ENCODE assay signal across 25 cellular contexts in the genomic region with DNA sequence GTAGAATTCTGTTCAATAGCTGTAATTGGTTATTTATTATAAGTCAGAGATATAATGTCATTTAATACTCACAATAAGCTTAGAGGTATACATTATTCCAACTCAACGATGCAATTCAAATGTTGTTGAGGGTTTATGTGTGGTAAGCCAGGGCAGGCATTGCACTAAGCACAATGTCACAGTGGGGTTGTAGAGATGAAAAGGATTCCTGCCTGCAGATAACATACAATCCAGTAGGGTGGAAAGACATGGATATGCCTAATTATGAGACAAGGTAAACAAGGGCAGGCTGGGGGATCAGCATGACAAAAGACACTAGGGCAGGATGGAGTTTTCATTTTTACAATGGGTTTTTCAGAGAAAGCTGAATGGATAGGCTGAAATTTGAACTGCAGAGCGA.
"Had no signal": no experiment of that assay in that cellular context is flagged by ENCODE, and none has a peak within 500 bp of the region (broad histone marks: within the 10 kb centered on the region; RNA-seq: fewer than 3 reads in every experiment).

No MANE protein-coding gene starts in this region.

- H3K4me3 ChIP-seq: left ventricle myocardium inferior, lung, right atrium auricular region, right lobe of liver, smooth muscle cell, tibial nerve, uterus had no signal

- H3K4me3 Mint-ChIP-seq: naive thymus-derived CD8-positive, alpha-beta T cell; nephron; neural crest cell; stimulated activated memory B cell treated with anti-CD40 and anti-IgM and Interleukin-4, amounts not matched to agents 10 μg/mL and 1 μg/mL and 100 μg/mL, for 72 hours; stimulated activated naive CD8-positive, alpha-beta T cell treated with anti-CD3 and anti-CD28 coated beads, Interleukin-15, amount 100 ng/mL, for 72 hours; type B pancreatic cell had no signal

- H3K9me3 ChIP-seq: neutrophil, right lobe of liver, tibial nerve, uterus had no signal

- H3K27me3 ChIP-seq: neutrophil, right atrium auricular region, right lobe of liver, tibial nerve, uterus had no signal

- H3K36me3 Mint-ChIP-seq: naive thymus-derived CD8-positive, alpha-beta T cell; stimulated activated memory B cell treated with anti-CD40 and anti-IgM and Interleukin-4, amounts not matched to agents 10 μg/mL and 1 μg/mL and 100 μg/mL, for 72 hours; type B pancreatic cell had no signal

- H3K4me2 ChIP-seq: smooth muscle cell had no signal

- DNase-seq: hypothalamus; islet precursor cell; left ventricle myocardium inferior; naive thymus-derived CD8-positive, alpha-beta T cell; occipital lobe; right lobe of liver; stimulated activated CD4-positive, alpha-beta T cell treated with anti-CD3 and anti-CD28 coated beads, Interleukin-1b, Interleukin-23, amount 100 ng/mL, for 48 hours; stimulated activated CD4-positive, alpha-beta T cell treated with anti-CD3 and anti-CD28 coated beads, Interleukin-2, amount 100 ng/mL, for 48 hours; stimulated activated CD4-positive, alpha-beta T cell treated with anti-CD3 and anti-CD28 coated beads, Interleukin-4, amount 100 ng/mL, for 4 hours; stimulated activated CD8-positive, alpha-beta memory T cell treated with anti-CD3 and anti-CD28 coated beads, Interleukin-4, amount 100 ng/mL, for 48 hours; stimulated activated naive CD4-positive, alpha-beta T cell treated with Interleukin-2 at 50 U/mL for 16 hours; stimulated activated naive CD8-positive, alpha-beta T cell treated with anti-CD3 and anti-CD28 coated beads, Interleukin-15, amount 100 ng/mL, for 72 hours; substantia nigra; uterus had no signal

- H2AFZ ChIP-seq: parathyroid adenoma had no signal

- H3K27me3 Mint-ChIP-seq: stimulated activated naive CD8-positive, alpha-beta T cell treated with anti-CD3 and anti-CD28 coated beads, Interleukin-15, amount 100 ng/mL, for 72 hours had no signal

- ATAC-seq: naive thymus-derived CD8-positive, alpha-beta T cell; right lobe of liver; stimulated activated memory B cell treated with anti-CD40 and anti-IgM and Interleukin-4, amounts not matched to agents 10 μg/mL and 1 μg/mL and 100 μg/mL, for 72 hours; stimulated activated naive CD8-positive, alpha-beta T cell treated with anti-CD3 and anti-CD28 coated beads, Interleukin-15, amount 100 ng/mL, for 72 hours had no signal

- H3K27ac ChIP-seq: left ventricle myocardium inferior, neutrophil, parathyroid adenoma, right atrium auricular region, right lobe of liver, tibial nerve, uterus had no signal

- H3K9me3 Mint-ChIP-seq: stimulated activated memory B cell treated with anti-CD40 and anti-IgM and Interleukin-4, amounts not matched to agents 10 μg/mL and 1 μg/mL and 100 μg/mL, for 72 hours had no signal

- H3K36me3 ChIP-seq: left ventricle myocardium inferior, neutrophil, right atrium auricular region, right lobe of liver, tibial nerve, uterus had no signal

- H3K27ac Mint-ChIP-seq: naive thymus-derived CD8-positive, alpha-beta T cell; nephron; progenitor cell of endocrine pancreas; stimulated activated memory B cell treated with anti-CD40 and anti-IgM and Interleukin-4, amounts not matched to agents 10 μg/mL and 1 μg/mL and 100 μg/mL, for 72 hours; stimulated activated naive CD8-positive, alpha-beta T cell treated with anti-CD3 and anti-CD28 coated beads, Interleukin-15, amount 100 ng/mL, for 72 hours; type B pancreatic cell had no signal

- H3K4me1 ChIP-seq: left ventricle myocardium inferior, parathyroid adenoma, right atrium auricular region, right lobe of liver, tibial nerve, uterus had no signal

- H3K79me2 ChIP-seq: parathyroid adenoma had no signal

- H3K4me1 Mint-ChIP-seq: naive thymus-derived CD8-positive, alpha-beta T cell; nephron; neural crest cell; stimulated activated memory B cell treated with anti-CD40 and anti-IgM and Interleukin-4, amounts not matched to agents 10 μg/mL and 1 μg/mL and 100 μg/mL, for 72 hours; stimulated activated naive CD8-positive, alpha-beta T cell treated with anti-CD3 and anti-CD28 coated beads, Interleukin-15, amount 100 ng/mL, for 72 hours had no signal
